ENCODE assay signal across 1 cellular context in genomic region chr18:67515987-67516431, GRCh38.
A peak's percentile ranks its signal among the peaks of the same experiment; 100 is the strongest.
TF ChIP-seq lines count a peak whose summit lies in the region.

No MANE protein-coding gene starts in this region.

TF ChIP-seq in HepG2, 621 proteins besides CTCF, POLR2A, EP300 and RAD21 (continued from another document):
- TF ChIP-seq DZIP1 (CRISPR knock-in tag; IDR thresholded peaks at IDR 0.05) (no peak), ZMYM3 (CRISPR knock-in tag; IDR thresholded peaks at IDR 0.05) (no peak), CCAR2 (optimal IDR thresholded peaks at IDR 0.05; ENCODE audit: low read depth, low read length) (no peak), KLF9 (CRISPR knock-in tag; IDR thresholded peaks at IDR 0.05; ENCODE audit: low read depth) (no peak), ZNF484 (CRISPR knock-in tag; IDR thresholded peaks at IDR 0.05; ENCODE audit: borderline replicate concordance, low read depth) (no peak), ATF7-NPFF (CRISPR knock-in tag; IDR thresholded peaks at IDR 0.05; ENCODE audit: low read depth) (peak; percentile 81), RFX5 (IDR thresholded peaks at IDR 0.05; ENCODE audit: low read depth, low read length) (no peak), THAP11 (CRISPR knock-in tag; IDR thresholded peaks at IDR 0.05) (no peak), ZNF598 (CRISPR knock-in tag; IDR thresholded peaks at IDR 0.05; ENCODE audit: borderline replicate concordance) (no peak), KDM2A (CRISPR knock-in tag; IDR thresholded peaks at IDR 0.05; ENCODE audit: borderline replicate concordance, low read depth) (peak; percentile 77; the same call in 1 of the 2 replicates), ZBTB2 (CRISPR knock-in tag; IDR thresholded peaks at IDR 0.05; ENCODE audit: low read depth) (no peak), USF2 (IDR thresholded peaks at IDR 0.05; ENCODE audit: low read depth, low read length) (no peak), USF2 (CRISPR knock-in tag; IDR thresholded peaks at IDR 0.05; ENCODE audit: borderline replicate concordance) (no peak), ZNF788 (CRISPR knock-in tag; IDR thresholded peaks at IDR 0.05; ENCODE audit: borderline replicate concordance) (0 out of 2 replicates have a peak, but pooled peaks have one; percentile 16), FUBP1 (CRISPR knock-in tag; IDR thresholded peaks at IDR 0.05; ENCODE audit: borderline replicate concordance) (no peak), SIN3B (IDR thresholded peaks at IDR 0.05; ENCODE audit: low read length) (no peak), SAP130 (CRISPR knock-in tag; IDR thresholded peaks at IDR 0.05; ENCODE audit: low read depth) (peak; percentile 27; the same call in 1 of the 2 replicates), AKNA (CRISPR knock-in tag; IDR thresholded peaks at IDR 0.05; ENCODE audit: borderline replicate concordance) (no peak), NCOA2 (CRISPR knock-in tag; IDR thresholded peaks at IDR 0.05) (no peak)
